ENCODE assay signal across 8 cellular contexts in genomic region chr2:216083464-216084279, GRCh38. TPM values are rescaled to one million over a fixed set of nuclear protein-coding genes. Genes with fewer than 3 reads are reported as not detected.
DNase-seq lines count a peak whose midpoint lies in the region; ATAC-seq and TF ChIP-seq lines count a peak whose summit lies in the region.

No MANE protein-coding gene starts in this region.

- no peaks in the 10 kb centered on the region for H3K4me1 ChIP-seq in testis

- H3K4me3 ChIP-seq in astrocyte of the spinal cord (ENCODE audit: low read depth, low read length) = no peak overlapping the region
- H3K4me3 ChIP-seq in testis = no peak overlapping the region

- WGBS in testis, 2 donors = 91 to 92% methylated on average over 11 of the region's 11 CpGs

- no peak for TF ChIP-seq POLR2A in testis (IDR thresholded peaks at IDR 0.05)

- no peaks in the 10 kb centered on the region for H3K27me3 Mint-ChIP-seq in natural killer cell treated with Interleukin-12 subunit alpha and Interleukin-12 subunit beta and Interleukin-15 and Interleukin-18, amount 100 ng/mL, for 72 hours

- no peaks in the 10 kb centered on the region for H3K36me3 ChIP-seq in testis (ENCODE audit: low read depth, missing control alignments)

- H3K27me3 ChIP-seq in testis = no peaks in the 10 kb centered on the region

- no peak for ATAC-seq in natural killer cell treated with Interleukin-12 subunit alpha and Interleukin-12 subunit beta and Interleukin-15 and Interleukin-18, amount 100 ng/mL, for 72 hours
- ATAC-seq in GM18868 (IDR thresholded peaks at IDR 0.05; ENCODE audit: unreplicated experiment) (no peak), HG03457 (IDR thresholded peaks at IDR 0.05; ENCODE audit: unreplicated experiment) (no peak)

- no peaks in the 10 kb centered on the region for H3K36me3 Mint-ChIP-seq in natural killer cell treated with Interleukin-12 subunit alpha and Interleukin-12 subunit beta and Interleukin-15 and Interleukin-18, amount 100 ng/mL, for 72 hours

- H3K4me3 Mint-ChIP-seq in natural killer cell treated with Interleukin-12 subunit alpha and Interleukin-12 subunit beta and Interleukin-15 and Interleukin-18, amount 100 ng/mL, for 72 hours = no peak overlapping the region

- H3K27ac Mint-ChIP-seq in natural killer cell treated with Interleukin-12 subunit alpha and Interleukin-12 subunit beta and Interleukin-15 and Interleukin-18, amount 100 ng/mL, for 72 hours = peak overlapping the region; percentile 72 to 97

- in situ Hi-C loops in astrocyte of the spinal cord (cut with HindIII; ENCODE audit: low sequenced_read_pairs) = no loop called here

- no peaks in the 10 kb centered on the region for H3K9me3 Mint-ChIP-seq in natural killer cell treated with Interleukin-12 subunit alpha and Interleukin-12 subunit beta and Interleukin-15 and Interleukin-18, amount 100 ng/mL, for 72 hours

- H3K9me3 ChIP-seq in testis = no peaks in the 10 kb centered on the region

- TF ChIP-seq CTCF in astrocyte of the spinal cord (IDR thresholded peaks at IDR 0.05; ENCODE audit: low read depth, low read length) (no peak), testis (IDR thresholded peaks at IDR 0.05) (no peak)

- DNase-seq in DMS 273 treated with DMSO at 0.1 percent for 48 hours (lab: John Stamatoyannopoulos, UW) = peak; percentile 59
- peak; percentile 89 for DNase-seq in NCI-H1694 treated with DMSO at 0.1 percent for 48 hours (lab: John Stamatoyannopoulos, UW)
- peak; percentile 91 for DNase-seq in astrocyte of the spinal cord (ENCODE audit: low read depth, low spot score)
- no peak for DNase-seq in natural killer cell treated with Interleukin-12 subunit alpha and Interleukin-12 subunit beta and Interleukin-15 and Interleukin-18, amount 100 ng/mL, for 72 hours (ENCODE audit: low spot score)
- DNase-seq in NCI-H748 treated with DMSO at 0.1 percent for 48 hours (lab: John Stamatoyannopoulos, UW) = no peak
- no peak for DNase-seq in testis

- intact Hi-C loops in testis (cut with DNase I; ENCODE audit: low total_unique reads) = no loop called here

- H3K4me1 Mint-ChIP-seq in natural killer cell treated with Interleukin-12 subunit alpha and Interleukin-12 subunit beta and Interleukin-15 and Interleukin-18, amount 100 ng/mL, for 72 hours (ENCODE audit: low read depth in 2 of 2) = peaks cover 41 to 45% of the 10 kb centered on the region in 2 donors

- H3K27ac ChIP-seq in testis = no peak overlapping the region

RNA-seq across cellular contexts. Expression of gene TMEM169, which starts 2.0 kb away (rescaled TPM):
- total RNA-seq in natural killer cell treated with Interleukin-12 subunit alpha and Interleukin-12 subunit beta and Interleukin-15 and Interleukin-18, amount 100 ng/mL, for 72 hours = 1 to 10 TPM in 1 of 2 donors, under 1 TPM in 1; 0.56 to 1.9 TPM
- under 1 TPM; 0.31 to 0.37 TPM for total RNA-seq in testis
- polyA plus RNA-seq in testis (ENCODE audit: insufficient read depth, low read depth, low replicate concordance) = 1.0 TPM

RNA-seq across cellular contexts. Expression of gene PECR, which starts 2.1 kb away (rescaled TPM):
- total RNA-seq in natural killer cell treated with Interleukin-12 subunit alpha and Interleukin-12 subunit beta and Interleukin-15 and Interleukin-18, amount 100 ng/mL, for 72 hours = 10 to 100 TPM; 10.5 to 16.1 TPM
- 1 to 10 TPM; 3.0 to 4.0 TPM for total RNA-seq in testis
- polyA plus RNA-seq in testis (ENCODE audit: insufficient read depth, low read depth, low replicate concordance) = 3.0 TPM

RNA-seq across cellular contexts. Expression of gene XRCC5, which starts 25.5 kb away (rescaled TPM):
- total RNA-seq in natural killer cell treated with Interleukin-12 subunit alpha and Interleukin-12 subunit beta and Interleukin-15 and Interleukin-18, amount 100 ng/mL, for 72 hours = 100 to 1,000 TPM; 454 to 500 TPM
- 100 to 1,000 TPM; 132 to 133 TPM for total RNA-seq in testis
- polyA plus RNA-seq in testis (ENCODE audit: insufficient read depth, low read depth, low replicate concordance) = 145 TPM

Comparison
In these comparisons a context has a peak if more than half of its experiments do, and no peak if none do; other contexts are left out.
1. DNase-seq: peak in DMS 273 treated with DMSO at 0.1 percent for 48 hours (single experiment), NCI-H1694 treated with DMSO at 0.1 percent for 48 hours (single experiment) and astrocyte of the spinal cord (single experiment); none in natural killer cell treated with Interleukin-12 subunit alpha and Interleukin-12 subunit beta and Interleukin-15 and Interleukin-18, amount 100 ng/mL, for 72 hours (single experiment), NCI-H748 treated with DMSO at 0.1 percent for 48 hours (single experiment) and testis (single experiment).